In genomic region chr4:67549123-67549522, GRCh38 we compare ENCODE assay signal across 9 cellular contexts. TPM values are rescaled to one million over a fixed set of nuclear protein-coding genes. Genes with fewer than 3 reads are reported as not detected.
A peak's percentile ranks its signal among the peaks of the same experiment; 100 is the strongest.
DNase-seq lines count a peak whose midpoint lies in the region; ATAC-seq and TF ChIP-seq lines count a peak whose summit lies in the region.
"Had no signal": no experiment of that assay in that cellular context is flagged by ENCODE, and none has a peak within 500 bp of the region (broad histone marks: within the 10 kb centered on the region; RNA-seq: fewer than 3 reads in every experiment).

No MANE protein-coding gene starts in this region.

- H3K27ac ChIP-seq in colonic mucosa (no peak overlapping the region), left lung (no peak overlapping the region), uterus (no peak overlapping the region)

- H3K9me3 ChIP-seq in colonic mucosa (no peaks in the 10 kb centered on the region), left lung (no peaks in the 10 kb centered on the region), uterus (no peaks in the 10 kb centered on the region)

- intact Hi-C loops in colonic mucosa (cut with DNase I) (loop anchor here (10.0 kb wide), 2 partner anchors 146 to 366 kb away; no protein-coding TSS in a partner anchor), left lung (cut with DNase I) (no loop called here), uterus (cut with DNase I; ENCODE audit: low total_unique reads) (no loop called here)

- DNase-seq in activated CD4-positive, alpha-beta T cell treated with anti-CD3 and anti-CD28 coated beads, Interleukin-2, amount 10 ng/mL, durations not matched to agents 7 days and 5 days: peak; percentile 26
- no peak for DNase-seq in activated CD4-positive, alpha-beta T cell treated with anti-CD3 and anti-CD28 coated beads for 4 hours
- DNase-seq in NCI-H1436 (lab: John Stamatoyannopoulos, UW): peak; percentile 48
- DNase-seq in colonic mucosa: no peak
- no peak for DNase-seq in T-cell
- DNase-seq in left lung: no peak
- DNase-seq in uterus: no peak

- H3K9me3 Mint-ChIP-seq in activated CD4-positive, alpha-beta T cell treated with anti-CD3 and anti-CD28 coated beads, Interleukin-2, amount 10 ng/mL, durations not matched to agents 7 days and 5 days: no peaks in the 10 kb centered on the region
- H3K9me3 Mint-ChIP-seq in T-cell: no peaks in the 10 kb centered on the region

- TF ChIP-seq CTCF in colonic mucosa (IDR thresholded peaks at IDR 0.05) (peak; percentile 25), left lung (IDR thresholded peaks at IDR 0.05) (no peak), uterus (IDR thresholded peaks at IDR 0.05) (no peak)

- no peaks in the 10 kb centered on the region for H3K27me3 Mint-ChIP-seq in activated CD4-positive, alpha-beta T cell treated with anti-CD3 and anti-CD28 coated beads, Interleukin-2, amount 10 ng/mL, durations not matched to agents 7 days and 5 days
- H3K27me3 Mint-ChIP-seq in T-cell: no peaks in the 10 kb centered on the region

- H3K27ac Mint-ChIP-seq in activated CD4-positive, alpha-beta T cell treated with anti-CD3 and anti-CD28 coated beads, Interleukin-2, amount 10 ng/mL, durations not matched to agents 7 days and 5 days: no peak overlapping the region
- no peak overlapping the region for H3K27ac Mint-ChIP-seq in T-cell
- H3K27ac Mint-ChIP-seq: activated naive CD8-positive, alpha-beta T cell had no signal

- no peak overlapping the region for H3K9ac ChIP-seq in colonic mucosa (ENCODE audit: low read depth in 2 of 2, low read length in 2 of 2)

- ATAC-seq in HG02610 (IDR thresholded peaks at IDR 0.05; ENCODE audit: unreplicated experiment): peak; percentile 30
- no peak for ATAC-seq in T-cell (replicated peaks in 1 of 4)
- ATAC-seq in left lung: no peak

- no peak for TF ChIP-seq POLR2A in uterus (IDR thresholded peaks at IDR 0.05)

- no peaks in the 10 kb centered on the region for H3K27me3 ChIP-seq in colonic mucosa
- no peaks in the 10 kb centered on the region for H3K27me3 ChIP-seq in left lung
- no peaks in the 10 kb centered on the region for H3K27me3 ChIP-seq in uterus

- H3K4me3 ChIP-seq in colonic mucosa (no peak overlapping the region), left lung (no peak overlapping the region), uterus (no peak overlapping the region)

- peaks cover 26% of the 10 kb centered on the region for H3K4me1 Mint-ChIP-seq in activated CD4-positive, alpha-beta T cell treated with anti-CD3 and anti-CD28 coated beads, Interleukin-2, amount 10 ng/mL, durations not matched to agents 7 days and 5 days
- peaks cover 15 to 25% (median 23%) of the 10 kb centered on the region in 3 donors for H3K4me1 Mint-ChIP-seq in T-cell

- POLR2A ChIA-PET in activated CD4-positive, alpha-beta T cell treated with anti-CD3 and anti-CD28 coated beads, Interleukin-2, amount 10 ng/mL, durations not matched to agents 7 days and 5 days (lab: Charles Lee): no interaction called here
- POLR2A ChIA-PET in T-cell (lab: Charles Lee): interaction anchor here in 1 of 2 donors (1.0 kb wide), 1 partner anchor 32 kb away, joined by 3 read pairs; no protein-coding TSS in a partner anchor

- H3K36me3 ChIP-seq in colonic mucosa: no peaks in the 10 kb centered on the region
- no peaks in the 10 kb centered on the region for H3K36me3 ChIP-seq in left lung
- H3K36me3 ChIP-seq in uterus: no peaks in the 10 kb centered on the region

- CTCF ChIA-PET in activated CD4-positive, alpha-beta T cell treated with anti-CD3 and anti-CD28 coated beads, Interleukin-2, amount 10 ng/mL, durations not matched to agents 7 days and 5 days (lab: Charles Lee): interaction anchor here (1.7 kb wide), 1 partner anchor 17 kb away, joined by 5 read pairs; no protein-coding TSS in a partner anchor
- CTCF ChIA-PET in T-cell (lab: Charles Lee): interaction anchor here (0.7 to 1.4 kb wide), 6 partner anchors 10 to 361 kb away, joined by 3 to 8 read pairs (median 4); partner anchors contain the start of gene STAP1 (in 1 of the 2)

- H3K4me3 Mint-ChIP-seq in activated CD4-positive, alpha-beta T cell treated with anti-CD3 and anti-CD28 coated beads, Interleukin-2, amount 10 ng/mL, durations not matched to agents 7 days and 5 days: no peak overlapping the region
- no peak overlapping the region for H3K4me3 Mint-ChIP-seq in T-cell
- H3K4me3 Mint-ChIP-seq: activated naive CD8-positive, alpha-beta T cell had no signal

- H3K4me1 ChIP-seq in colonic mucosa (no peaks in the 10 kb centered on the region), left lung (peaks cover 4 to 5% of the 10 kb centered on the region in 2 donors), uterus (no peaks in the 10 kb centered on the region)

- H3K36me3 Mint-ChIP-seq in activated CD4-positive, alpha-beta T cell treated with anti-CD3 and anti-CD28 coated beads, Interleukin-2, amount 10 ng/mL, durations not matched to agents 7 days and 5 days (ENCODE audit: low read depth): peaks cover 5% of the 10 kb centered on the region
- no peaks in the 10 kb centered on the region for H3K36me3 Mint-ChIP-seq in T-cell
- H3K36me3 Mint-ChIP-seq: activated naive CD8-positive, alpha-beta T cell had no signal

RNA-seq across cellular contexts. Expression of gene CENPC, which starts 3.8 kb away (rescaled TPM):
- 10 to 100 TPM; 34.4 to 38.0 TPM for total RNA-seq in activated CD4-positive, alpha-beta T cell treated with anti-CD3 and anti-CD28 coated beads, Interleukin-2, amount 10 ng/mL, durations not matched to agents 7 days and 5 days
- total RNA-seq in colonic mucosa (10 to 100 TPM; 12.7 to 17.0 TPM), T-cell (100 to 1,000 TPM in 1 of 5 donors, 10 to 100 TPM in 4; 38.4 to 101 (median 40.0) TPM), left lung (10 to 100 TPM; 16.1 to 16.5 TPM), uterus (10 to 100 TPM; 10.8 to 63.0 (median 29.1) TPM)

RNA-seq across cellular contexts. Expression of gene STAP1, which starts 9.4 kb away (rescaled TPM):
- total RNA-seq in activated CD4-positive, alpha-beta T cell treated with anti-CD3 and anti-CD28 coated beads, Interleukin-2, amount 10 ng/mL, durations not matched to agents 7 days and 5 days: 10 to 100 TPM; 31.0 to 32.5 TPM
- under 1 TPM; 0.37 to 0.52 TPM for total RNA-seq in colonic mucosa
- total RNA-seq in T-cell: 1 to 10 TPM; 1.6 to 8.0 (median 4.3) TPM
- under 1 TPM; 0.47 to 0.50 TPM for total RNA-seq in left lung
- under 1 TPM in 2 of 4 donors, not detected in 2; 0.59 to 0.90 TPM for total RNA-seq in uterus

Comparison
In these comparisons a context has a peak if more than half of its experiments do, and no peak if none do; other contexts are left out.
1. DNase-seq: peak in activated CD4-positive, alpha-beta T cell treated with anti-CD3 and anti-CD28 coated beads, Interleukin-2, amount 10 ng/mL, durations not matched to agents 7 days and 5 days (single experiment) and NCI-H1436 (single experiment); none in activated CD4-positive, alpha-beta T cell treated with anti-CD3 and anti-CD28 coated beads for 4 hours (0 of 2), colonic mucosa (single experiment), T-cell (0 of 34), left lung (0 of 2) and uterus (0 of 2).